Comparison of ENCODE assay signal across 24 cellular contexts in genomic region chr5:31995714-31996113, GRCh38.
"Had no signal": no experiment of that assay in that cellular context is flagged by ENCODE, and none has a peak within 500 bp of the region (broad histone marks: within the 10 kb centered on the region; RNA-seq: fewer than 3 reads in every experiment).

No MANE protein-coding gene starts in this region.

- H3K27ac ChIP-seq: body of pancreas, cardiac muscle cell, epithelial cell of prostate, gastroesophageal sphincter, heart left ventricle, neural progenitor cell, thoracic aorta, vagina had no signal

- H3K36me3 ChIP-seq: cardiac muscle cell, neural progenitor cell, thoracic aorta, vagina had no signal

- ATAC-seq: body of pancreas; gastroesophageal sphincter; heart left ventricle; left cardiac atrium; sciatic nerve; stimulated activated effector memory CD8-positive, alpha-beta T cell treated with anti-CD3 and anti-CD28 coated beads, Interleukin-12 subunit alpha, Interleukin-12 subunit beta, amount 100 ng/mL, for 72 hours had no signal

- H3K27me3 Mint-ChIP-seq: activated naive CD4-positive, alpha-beta T cell treated with anti-CD3 and anti-CD28 coated beads, Interleukin-2, amount 10 ng/mL, durations not matched to agents 7 days and 5 days had no signal

- H3K4me1 Mint-ChIP-seq: naive B cell; neural progenitor cell; stimulated activated effector memory CD8-positive, alpha-beta T cell treated with anti-CD3 and anti-CD28 coated beads, Interleukin-12 subunit alpha, Interleukin-12 subunit beta, amount 100 ng/mL, for 72 hours had no signal

- H3K4me3 Mint-ChIP-seq: activated naive CD4-positive, alpha-beta T cell treated with anti-CD3 and anti-CD28 coated beads, Interleukin-2, amount 10 ng/mL, durations not matched to agents 7 days and 5 days; neural progenitor cell; stimulated activated effector memory CD8-positive, alpha-beta T cell treated with anti-CD3 and anti-CD28 coated beads, Interleukin-12 subunit alpha, Interleukin-12 subunit beta, amount 100 ng/mL, for 72 hours; type B pancreatic cell had no signal

- H3K36me3 Mint-ChIP-seq: activated naive CD4-positive, alpha-beta T cell treated with anti-CD3 and anti-CD28 coated beads, Interleukin-2, amount 10 ng/mL, durations not matched to agents 7 days and 5 days; naive B cell; neural progenitor cell; type B pancreatic cell had no signal

- H3K27ac Mint-ChIP-seq: activated naive CD4-positive, alpha-beta T cell treated with anti-CD3 and anti-CD28 coated beads, Interleukin-2, amount 10 ng/mL, durations not matched to agents 7 days and 5 days; neural progenitor cell; stimulated activated effector memory CD8-positive, alpha-beta T cell treated with anti-CD3 and anti-CD28 coated beads, Interleukin-12 subunit alpha, Interleukin-12 subunit beta, amount 100 ng/mL, for 72 hours; type B pancreatic cell had no signal

- H3K27me3 ChIP-seq: body of pancreas, cardiac muscle cell, gastroesophageal sphincter, heart left ventricle, neural progenitor cell, vagina had no signal

- H3K9me3 ChIP-seq: body of pancreas, gastroesophageal sphincter, heart left ventricle, thoracic aorta, vagina had no signal

- H3K4me1 ChIP-seq: body of pancreas, gastroesophageal sphincter, neural progenitor cell had no signal

- H3K4me3 ChIP-seq: body of pancreas, cardiac muscle cell, gastroesophageal sphincter, heart left ventricle, neural progenitor cell, thoracic aorta, vagina had no signal

- FAIRE-seq: small intestine had no signal

- DNase-seq: activated CD4-positive, alpha-beta T cell treated with anti-CD3 and anti-CD28 coated beads, Interleukin-2, amount 50 U/mL, for 4 hours; activated effector memory CD4-positive, alpha-beta T cell treated with anti-CD3 and anti-CD28 coated beads, Interleukin-2, amount 50 U/mL, for 16 hours; activated naive CD4-positive, alpha-beta T cell treated with anti-CD3 and anti-CD28 coated beads, Interleukin-2, amount 10 ng/mL, durations not matched to agents 7 days and 5 days; activated T-cell treated with anti-CD3 and anti-CD28 coated beads, Interleukin-2, amount 50 U/mL, for 48 hours; anterior cingulate cortex; body of pancreas; cortex of kidney; heart left ventricle; islet precursor cell; left cardiac atrium; mesendoderm; naive B cell; small intestine; stimulated activated CD4-positive, alpha-beta T cell treated with anti-CD3 and anti-CD28 coated beads, Interleukin-2, amount 100 ng/mL, for 24 hours; T-helper 9 cell had no signal

- H3K9me3 Mint-ChIP-seq: activated naive CD4-positive, alpha-beta T cell treated with anti-CD3 and anti-CD28 coated beads, Interleukin-2, amount 10 ng/mL, durations not matched to agents 7 days and 5 days; neural progenitor cell; stimulated activated effector memory CD8-positive, alpha-beta T cell treated with anti-CD3 and anti-CD28 coated beads, Interleukin-12 subunit alpha, Interleukin-12 subunit beta, amount 100 ng/mL, for 72 hours had no signal
